In genomic region chr3:141825216-141826011, GRCh38 we compare ENCODE assay signal across 22 cellular contexts.
"Had no signal": no experiment of that assay in that cellular context is flagged by ENCODE, and none has a peak within 500 bp of the region (broad histone marks: within the 10 kb centered on the region; RNA-seq: fewer than 3 reads in every experiment).

No MANE protein-coding gene starts in this region.

- FAIRE-seq: bronchial epithelial cell, kidney had no signal

- H3K36me3 ChIP-seq: ascending aorta, gastrocnemius medialis, heart left ventricle, left lung, neural progenitor cell, ovary, sigmoid colon, spleen, tibial artery had no signal

- H3K4me2 ChIP-seq: neural progenitor cell had no signal

- H3K4me3 ChIP-seq: ascending aorta, gastrocnemius medialis, heart left ventricle, left lung, mucosa of descending colon, neural progenitor cell, ovary, sigmoid colon, spleen, tibial artery had no signal

- DNase-seq: activated CD4-positive, alpha-beta T cell treated with anti-CD3 and anti-CD28 coated beads, Interleukin-2, amount 10 ng/mL, durations not matched to agents 7 days and 5 days; activated CD8-positive, alpha-beta T cell treated with anti-CD3 and anti-CD28 coated beads, Interleukin-2, amount 10 ng/mL, durations not matched to agents 7 days and 5 days; activated effector memory CD4-positive, alpha-beta T cell treated with Interleukin-2 at 50 U/mL for 16 hours; activated naive CD4-positive, alpha-beta T cell treated with anti-CD3 and anti-CD28 coated beads, Interleukin-2, amount 10 ng/mL, durations not matched to agents 7 days and 5 days; activated T-cell treated with anti-CD3 and anti-CD28 coated beads, Interleukin-2, amount 50 U/mL, for 4 hours; effector CD4-positive, alpha-beta T cell; gastrocnemius medialis; kidney; left lung; mucosa of descending colon; naive thymus-derived CD4-positive, alpha-beta T cell; ovary; sigmoid colon; spleen; stimulated activated naive B cell treated with anti-CD40 and anti-IgM and Interleukin-4, amounts not matched to agents 10 μg/mL and 1 μg/mL and 100 μg/mL, for 72 hours; tibial artery had no signal

- H3K9me3 ChIP-seq: ascending aorta, gastrocnemius medialis, heart left ventricle, left lung, mucosa of descending colon, ovary, sigmoid colon, tibial artery had no signal

- H3K27me3 ChIP-seq: ascending aorta, gastrocnemius medialis, heart left ventricle, left lung, neural progenitor cell, ovary, sigmoid colon, spleen, tibial artery had no signal

- ATAC-seq: activated CD4-positive, CD25-positive, alpha-beta regulatory T cell treated with anti-CD3 and anti-CD28 coated beads, Interleukin-2, amount 50 U/mL, for 24 hours; activated CD8-positive, alpha-beta T cell treated with anti-CD3 and anti-CD28 coated beads, Interleukin-2, amount 10 ng/mL, durations not matched to agents 7 days and 5 days; activated T-cell treated with anti-CD3 and anti-CD28 coated beads, Interleukin-2, amount 50 U/mL, for 4 hours; esophagus mucosa; gastrocnemius medialis; left lung; mucosa of descending colon; naive thymus-derived CD4-positive, alpha-beta T cell; stimulated activated naive B cell treated with anti-CD40 and anti-IgM and Interleukin-4, amounts not matched to agents 10 μg/mL and 1 μg/mL and 100 μg/mL, for 72 hours had no signal

- H3K27ac ChIP-seq: ascending aorta, gastrocnemius medialis, heart left ventricle, left lung, neural progenitor cell, ovary, sigmoid colon, spleen, tibial artery had no signal

- H2AFZ ChIP-seq: neural progenitor cell had no signal

- H3K9ac ChIP-seq: neural progenitor cell had no signal

- H3K4me1 ChIP-seq: ascending aorta, gastrocnemius medialis, spleen, tibial artery had no signal
